23 cellular contexts compared by ENCODE assay signal in genomic region chr4:68581382-68582338, GRCh38. TPM values are rescaled to one million over a fixed set of nuclear protein-coding genes. Genes with fewer than 3 reads are reported as not detected.
"Had no signal": no experiment of that assay in that cellular context is flagged by ENCODE, and none has a peak within 500 bp of the region (broad histone marks: within the 10 kb centered on the region; RNA-seq: fewer than 3 reads in every experiment).

No MANE protein-coding gene starts in this region.

- H3K9me3 ChIP-seq: ascending aorta, prostate gland, right atrium auricular region, transverse colon, uterus had no signal

- H3K36me3 ChIP-seq: ascending aorta, neural progenitor cell, prostate gland, right atrium auricular region, transverse colon, uterus had no signal

- H3K4me3 ChIP-seq: ascending aorta, neural progenitor cell, prostate gland, right atrium auricular region, transverse colon, uterus had no signal

- H3K27ac ChIP-seq: ascending aorta, neural progenitor cell, prostate gland, right atrium auricular region, transverse colon, uterus, VCaP had no signal

- H3K9ac ChIP-seq: neural progenitor cell had no signal

- DNase-seq: activated CD4-positive, alpha-beta T cell treated with anti-CD3 and anti-CD28 coated beads for 1 hour; activated CD8-positive, alpha-beta memory T cell treated with anti-CD3 and anti-CD28 coated beads for 24 hours; activated CD8-positive, alpha-beta memory T cell treated with anti-CD3 and anti-CD28 coated beads, Interleukin-2, amount 50 U/mL, for 48 hours; activated effector memory CD4-positive, alpha-beta T cell treated with Interleukin-2 at 50 U/mL for 16 hours; activated naive CD4-positive, alpha-beta T cell treated with anti-CD3 and anti-CD28 coated beads, Interleukin-2, amount 50 U/mL, for 16 hours; activated T-cell treated with anti-CD3 and anti-CD28 coated beads, Interleukin-2, amount 50 U/mL, for 48 hours; effector CD8-positive, alpha-beta T cell; foreskin fibroblast; hippocampal formation; naive B cell; T-helper 2 cell; transverse colon; uterus had no signal

- H3K4me1 ChIP-seq: ascending aorta, neural progenitor cell, prostate gland, right atrium auricular region, transverse colon, uterus had no signal

- H3K27me3 ChIP-seq: ascending aorta, neural progenitor cell, right atrium auricular region, transverse colon, uterus had no signal

RNA-seq across cellular contexts. Expression of gene UGT2B17, which starts 5.5 kb away (rescaled TPM):
- total RNA-seq: ascending aorta, chondrocyte, endothelial cell of umbilical vein, lung microvascular endothelial cell, osteocyte, right atrium auricular region, skeletal muscle tissue had no signal
- polyA plus RNA-seq: endothelial cell of umbilical vein had no signal
